Comparison of ENCODE assay signal across 35 cellular contexts in genomic region chr7:121159553-121159952, GRCh38.
"Had no signal": no experiment of that assay in that cellular context is flagged by ENCODE, and none has a peak within 500 bp of the region (broad histone marks: within the 10 kb centered on the region; RNA-seq: fewer than 3 reads in every experiment).

No MANE protein-coding gene starts in this region.

- DNase-seq: Kasumi-1, MG63, MM.1S, MV-4-11, NCI-H1048, NCI-H1092, NCI-H1092 treated with DMSO at 0.1 percent for 48 hours, NCI-H1105, NCI-H1105 treated with DMSO at 0.1 percent for 48 hours, NCI-H1417, NCI-H1417 treated with DMSO at 0.1 percent for 48 hours, NCI-H1436, NCI-H1436 treated with DMSO at 0.1 percent for 48 hours, NCI-H146, NCI-H1694, NCI-H1694 treated with DMSO at 0.1 percent for 48 hours, NCI-H187, NCI-H187 treated with DMSO at 0.1 percent for 48 hours, NCI-H1930, NCI-H2029, NCI-H2029 treated with DMSO at 0.1 percent for 48 hours, NCI-H2081 treated with DMSO at 0.1 percent for 48 hours, NCI-H2107, NCI-H2171, NCI-H2171 treated with DMSO at 0.1 percent for 48 hours, NCI-H2227 treated with DMSO at 0.1 percent for 48 hours, NCI-H226, NCI-H345, NCI-H446, NCI-H446 treated with DMSO at 0.1 percent for 48 hours, NCI-H510A, NCI-H510A treated with DMSO at 0.1 percent for 48 hours, NCI-H524, NCI-H524 treated with DMSO at 0.1 percent for 48 hours, NCI-H526 had no signal

- H3K36me3 ChIP-seq: MG63 had no signal

- H3K9me3 ChIP-seq: MG63 had no signal

- H3K4me3 ChIP-seq: MG63 had no signal

- H3K27me3 ChIP-seq: MG63 had no signal
